11 cellular contexts compared by ENCODE assay signal in genomic region chr16:59210955-59211541, GRCh38.
DNase-seq lines count a peak whose midpoint lies in the region; ATAC-seq and TF ChIP-seq lines count a peak whose summit lies in the region.
"Had no signal": no experiment of that assay in that cellular context is flagged by ENCODE, and none has a peak within 500 bp of the region (broad histone marks: within the 10 kb centered on the region; RNA-seq: fewer than 3 reads in every experiment).

No MANE protein-coding gene starts in this region.

- no peaks in the 10 kb centered on the region for H3K36me3 ChIP-seq in kidney epithelial cell (ENCODE audit: control insufficient read depth, insufficient read depth, low read length)

- H3K4me3 ChIP-seq in kidney epithelial cell (ENCODE audit: low read depth, low read length): no peak overlapping the region
- no peak overlapping the region for H3K4me3 ChIP-seq in skeletal muscle cell (ENCODE audit: low read depth, low read length)

- DNase-seq in HS-27A (ENCODE audit: low read depth) (peak; percentile 84), dermis blood vessel endothelial cell (peak; percentile 88), kidney epithelial cell (ENCODE audit: low read depth) (peak; percentile 79), skeletal muscle cell (ENCODE audit: low read depth) (peak; percentile 36), UCSD-AML1 (lab: John Stamatoyannopoulos, UW; ENCODE audit: unreplicated experiment) (no peak), HPDE6-E6E7 (ENCODE audit: extremely low spot score) (no peak), NCI-H526 (lab: John Stamatoyannopoulos, UW) (no peak)
- DNase-seq: activated CD4-positive, alpha-beta T cell treated with anti-CD3 and anti-CD28 coated beads, Interleukin-2, amount 50 U/mL, for 48 hours; DMS79 treated with DMSO at 0.1 percent for 48 hours; midbrain had no signal

- no peaks in the 10 kb centered on the region for H3K27me3 ChIP-seq in kidney epithelial cell (ENCODE audit: control insufficient read depth, insufficient read depth, low read length)

- ATAC-seq in GM19467 (IDR thresholded peaks at IDR 0.05; ENCODE audit: unreplicated experiment): no peak

- no peak for TF ChIP-seq CTCF in kidney epithelial cell (IDR thresholded peaks at IDR 0.05; ENCODE audit: insufficient read depth, low read length, poor library complexity, severe bottlenecking)

Comparison
In these comparisons a context has a peak if more than half of its experiments do, and no peak if none do; other contexts are left out.
1. DNase-seq: peak in HS-27A (single experiment), dermis blood vessel endothelial cell (single experiment), kidney epithelial cell (single experiment) and skeletal muscle cell (single experiment); none in UCSD-AML1 (single experiment), HPDE6-E6E7 (single experiment) and NCI-H526 (0 of 2).